Comparison of ENCODE assay signal across 21 cellular contexts in genomic region chr16:4648917-4649316, GRCh38. TPM values are rescaled to one million over a fixed set of nuclear protein-coding genes. Genes with fewer than 3 reads are reported as not detected.
DNase-seq lines count a peak whose midpoint lies in the region; ATAC-seq, FAIRE-seq and TF ChIP-seq lines count a peak whose summit lies in the region.
"Had no signal": no experiment of that assay in that cellular context is flagged by ENCODE, and none has a peak within 500 bp of the region (broad histone marks: within the 10 kb centered on the region; RNA-seq: fewer than 3 reads in every experiment).

No MANE protein-coding gene starts in this region.

- peaks cover 15 to 50% of the 10 kb centered on the region in 2 experiments for H3K79me1 ChIP-seq in IMR-90 (ENCODE audit: low read depth in 1 of 2, low read length in 2 of 2)

- H2BK5ac ChIP-seq in IMR-90 (ENCODE audit: low read depth, low read length, poor library complexity, severe bottlenecking), result no peak overlapping the region

- dilution Hi-C loops in IMR-90 (cut with HindIII; ENCODE audit: low sequenced_read_pairs, unreplicated experiment), result no loop called here

- H2BK15ac ChIP-seq in IMR-90 (ENCODE audit: low read depth, low read length), result no peak overlapping the region

- no peaks in the 10 kb centered on the region for H3K9me1 ChIP-seq in IMR-90 (ENCODE audit: insufficient read depth, low read length)

- H3K9me3 Mint-ChIP-seq in activated CD8-positive, alpha-beta memory T cell treated with anti-CD3 and anti-CD28 coated beads, Interleukin-2, amount 10 ng/mL, durations not matched to agents 7 days and 5 days (ENCODE audit: low read depth), result no peaks in the 10 kb centered on the region
- H3K9me3 Mint-ChIP-seq in activated naive CD8-positive, alpha-beta T cell treated with anti-CD3 and anti-CD28 coated beads for 36 hours, result no peaks in the 10 kb centered on the region

- TF ChIP-seq RAD21 in IMR-90 (IDR thresholded peaks at IDR 0.05; ENCODE audit: low read length), result no peak

- peak; percentile 26 for ATAC-seq in activated CD8-positive, alpha-beta memory T cell treated with anti-CD3 and anti-CD28 coated beads, Interleukin-2, amount 10 ng/mL, durations not matched to agents 7 days and 5 days
- ATAC-seq in IMR-90 (ENCODE audit: low read depth), result no peak
- ATAC-seq: foreskin keratinocyte had no signal

- no peak overlapping the region for H2AK5ac ChIP-seq in IMR-90 (ENCODE audit: low read depth, low read length)

- H4K5ac ChIP-seq in IMR-90 (ENCODE audit: low read depth, low read length), result no peak overlapping the region

- H2AFZ ChIP-seq in IMR-90 (replicated peaks; ENCODE audit: low read length, poor library complexity) (peak overlapping the region; percentile 51), osteoblast (ENCODE audit: low read length) (no peak overlapping the region)

- no peak overlapping the region for H4K8ac ChIP-seq in IMR-90 (ENCODE audit: low read depth in 2 of 2, low read length in 2 of 2)

- H3K79me2 ChIP-seq in osteoblast (ENCODE audit: insufficient read depth, low read length), result peaks cover 64% of the 10 kb centered on the region

- H4K91ac ChIP-seq in IMR-90 (ENCODE audit: insufficient read depth, low read depth, low read length), result no peak overlapping the region

- no peak overlapping the region for H3K18ac ChIP-seq in IMR-90 (ENCODE audit: low read depth, low read length)

- H3K9ac ChIP-seq in IMR-90 (ENCODE audit: low read depth, low read length), result no peak overlapping the region
- H3K9ac ChIP-seq: BLaER1 had no signal

- H3K14ac ChIP-seq in IMR-90 (replicated peaks; ENCODE audit: low read depth, low read length), result no peak overlapping the region

- no peak overlapping the region for H3K23ac ChIP-seq in IMR-90 (ENCODE audit: low read depth, low read length)

- no peak for TF ChIP-seq POLR2A in IMR-90 (IDR thresholded peaks at IDR 0.05; ENCODE audit: low read depth, low read length)

- intact Hi-C loops in IMR-90 (cut with micrococcal nuclease), result no loop called here

- DNase-seq in activated CD8-positive, alpha-beta memory T cell treated with anti-CD3 and anti-CD28 coated beads, Interleukin-2, amount 10 ng/mL, durations not matched to agents 7 days and 5 days, result peak; percentile 56
- DNase-seq in activated CD8-positive, alpha-beta memory T cell treated with anti-CD3 and anti-CD28 coated beads for 24 hours, result no peak
- DNase-seq in IMR-90 (no peak), osteoblast (ENCODE audit: insufficient read length, low spot score, missing footprints) (peak; percentile 78), small intestine (no peak), GF-D8 (lab: John Stamatoyannopoulos, UW) (no peak)
- no peak for DNase-seq in activated naive CD8-positive, alpha-beta T cell treated with anti-CD3 and anti-CD28 coated beads for 36 hours
- no peak for DNase-seq in NK-92 treated with Interleukin-12 subunit alpha and Interleukin-12 subunit beta, amount 100 ng/mL, for 24 hours (lab: John Stamatoyannopoulos, UW)
- DNase-seq: DMS 273 treated with DMSO at 0.1 percent for 48 hours; foreskin keratinocyte; kidney; mammary epithelial cell; NCI-H1092; NCI-H2029 treated with DMSO at 0.1 percent for 48 hours; RPMI8226; stimulated activated CD4-positive, alpha-beta T cell treated with anti-CD3 and anti-CD28 coated beads, Interleukin-4, amount 100 ng/mL, for 1 hour had no signal

- H3K4ac ChIP-seq in IMR-90 (ENCODE audit: low read depth, low read length), result no peak overlapping the region

- H3K9me3 ChIP-seq in IMR-90 (ENCODE audit: control insufficient read depth, insufficient read depth, low read length) (no peaks in the 10 kb centered on the region), osteoblast (ENCODE audit: low read depth, low read length) (no peaks in the 10 kb centered on the region), small intestine (ENCODE audit: control insufficient read depth, low read depth) (no peaks in the 10 kb centered on the region)
- H3K9me3 ChIP-seq: BLaER1 had no signal

- no peak overlapping the region for H2BK120ac ChIP-seq in IMR-90 (ENCODE audit: low read depth, low read length)

- no peak for FAIRE-seq in small intestine (lab: Jason Lieb, UNC)
- FAIRE-seq: GM12892, kidney, urothelium cell line had no signal

- H2BK20ac ChIP-seq in IMR-90 (ENCODE audit: low read depth, low read length), result no peak overlapping the region

- peaks cover 36% of the 10 kb centered on the region for H3K36me3 ChIP-seq in IMR-90 (ENCODE audit: control insufficient read depth, insufficient read depth, low read length)
- peaks cover 31% of the 10 kb centered on the region for H3K36me3 ChIP-seq in osteoblast (ENCODE audit: insufficient read depth, low read length)
- peaks cover 0 to 15% of the 10 kb centered on the region in 2 donors for H3K36me3 ChIP-seq in small intestine (ENCODE audit: control insufficient read depth in 2 of 2, insufficient read depth in 2 of 2, low read length in 2 of 2)

- TF ChIP-seq CTCF in IMR-90 (conservative IDR thresholded peaks at IDR 0.05; ENCODE audit: low read depth, low read length) (no peak), osteoblast (IDR thresholded peaks at IDR 0.05; ENCODE audit: extremely low read depth, low read depth, low read length) (no peak)

- BruUV-seq in IMR-90 (replicated peaks; lab: Mats Ljungman, UMichigan), result no TSS peak

- peaks cover 4% of the 10 kb centered on the region for H3K27me3 Mint-ChIP-seq in activated CD8-positive, alpha-beta memory T cell treated with anti-CD3 and anti-CD28 coated beads, Interleukin-2, amount 10 ng/mL, durations not matched to agents 7 days and 5 days
- H3K27me3 Mint-ChIP-seq in activated naive CD8-positive, alpha-beta T cell treated with anti-CD3 and anti-CD28 coated beads for 36 hours, result no peaks in the 10 kb centered on the region

- H3K4me3 ChIP-seq in IMR-90 (ENCODE audit: insufficient read depth, low read depth, low read length) (no peak overlapping the region), osteoblast (ENCODE audit: insufficient read depth, low read length) (no peak overlapping the region), small intestine (ENCODE audit: low read depth in 1 of 2, low read length in 2 of 2) (no peak overlapping the region)
- H3K4me3 ChIP-seq: BLaER1, skin epidermis had no signal

- H3K27ac ChIP-seq in IMR-90 (ENCODE audit: insufficient read depth, low read length) (no peak overlapping the region), osteoblast (ENCODE audit: low read depth, low read length) (no peak overlapping the region), small intestine (ENCODE audit: low read depth in 1 of 2, low read length in 1 of 2) (no peak overlapping the region)
- H3K27ac ChIP-seq: BLaER1, foreskin keratinocyte, HL-60, skin epidermis had no signal

- no peak overlapping the region for H2AK9ac ChIP-seq in IMR-90 (replicated peaks; ENCODE audit: low read depth, low read length, poor library complexity)

- in situ Hi-C loops in IMR-90 (cut with MboI; ENCODE audit: low sequenced_read_pairs), result no loop called here

- H3K27me3 ChIP-seq in IMR-90 (ENCODE audit: control insufficient read depth, insufficient read depth, low read length) (no peaks in the 10 kb centered on the region), osteoblast (ENCODE audit: insufficient read depth, low read length) (no peaks in the 10 kb centered on the region), small intestine (ENCODE audit: control insufficient read depth in 2 of 2, insufficient read depth in 2 of 2, low read length in 2 of 2) (no peaks in the 10 kb centered on the region)
- H3K27me3 ChIP-seq: foreskin keratinocyte had no signal

- H3K4me2 ChIP-seq in IMR-90 (ENCODE audit: low read depth, low read length) (no peak overlapping the region), osteoblast (ENCODE audit: insufficient read depth, low read length) (no peak overlapping the region)
- H3K4me2 ChIP-seq: BLaER1 had no signal

- no peak overlapping the region for H3K56ac ChIP-seq in IMR-90 (ENCODE audit: extremely low read depth, insufficient read depth, low read length)

- CTCF ChIA-PET in activated CD8-positive, alpha-beta memory T cell treated with anti-CD3 and anti-CD28 coated beads, Interleukin-2, amount 10 ng/mL, durations not matched to agents 7 days and 5 days (lab: Charles Lee), result interaction anchor here (1.9 kb wide), 2 partner anchors 12 to 21 kb away, joined by 6 to 10 read pairs; no protein-coding TSS in a partner anchor
- CTCF ChIA-PET in IMR-90 (lab: Yijun Ruan, JAX), result no interaction called here

- H3K4me1 ChIP-seq in IMR-90 (ENCODE audit: control insufficient read depth, insufficient read depth, low read length) (no peaks in the 10 kb centered on the region), osteoblast (ENCODE audit: insufficient read depth, low read length) (peaks cover 6% of the 10 kb centered on the region), small intestine (ENCODE audit: control insufficient read depth in 2 of 2, insufficient read depth in 1 of 2, low read depth in 1 of 2, low read length in 1 of 2) (peaks cover 0 to 2% of the 10 kb centered on the region in 2 donors)
- H3K4me1 ChIP-seq: foreskin keratinocyte had no signal

- H3K36me3 Mint-ChIP-seq in activated CD8-positive, alpha-beta memory T cell treated with anti-CD3 and anti-CD28 coated beads, Interleukin-2, amount 10 ng/mL, durations not matched to agents 7 days and 5 days, result peaks cover 17% of the 10 kb centered on the region
- H3K36me3 Mint-ChIP-seq in activated naive CD8-positive, alpha-beta T cell treated with anti-CD3 and anti-CD28 coated beads for 36 hours, result peaks cover 21% of the 10 kb centered on the region

- POLR2A ChIA-PET in IMR-90 (lab: Charles Lee; ENCODE audit: unreplicated experiment), result no interaction called here

- H4K20me1 ChIP-seq in IMR-90 (ENCODE audit: insufficient read depth, low read length) (peaks cover 52% of the 10 kb centered on the region), osteoblast (ENCODE audit: insufficient read depth, low read length) (peaks cover 60% of the 10 kb centered on the region)

- WGBS in IMR-90 (ENCODE audit: extremely low coverage in 2 of 2, insufficient read length in 1 of 2), 2 experiments, result 84% methylated on average over 5 of the region's 13 CpGs; no CpG with 5 or more reads in 1 of the 2 experiments
- 89 to 94% (median 94%) methylated on average over 13 of the region's 13 CpGs for whole genome bisulfite sequencing in small intestine, 3 donors

- peak overlapping the region; percentile 84 for H3K27ac Mint-ChIP-seq in activated CD8-positive, alpha-beta memory T cell treated with anti-CD3 and anti-CD28 coated beads, Interleukin-2, amount 10 ng/mL, durations not matched to agents 7 days and 5 days
- H3K27ac Mint-ChIP-seq in activated naive CD8-positive, alpha-beta T cell treated with anti-CD3 and anti-CD28 coated beads for 36 hours, result peak overlapping the region; percentile 75

- peaks cover 15% of the 10 kb centered on the region for H3K4me1 Mint-ChIP-seq in activated CD8-positive, alpha-beta memory T cell treated with anti-CD3 and anti-CD28 coated beads, Interleukin-2, amount 10 ng/mL, durations not matched to agents 7 days and 5 days
- peaks cover 25% of the 10 kb centered on the region for H3K4me1 Mint-ChIP-seq in activated naive CD8-positive, alpha-beta T cell treated with anti-CD3 and anti-CD28 coated beads for 36 hours

- H3K4me3 Mint-ChIP-seq in activated CD8-positive, alpha-beta memory T cell treated with anti-CD3 and anti-CD28 coated beads, Interleukin-2, amount 10 ng/mL, durations not matched to agents 7 days and 5 days, result peak overlapping the region; percentile 39
- no peak overlapping the region for H3K4me3 Mint-ChIP-seq in activated naive CD8-positive, alpha-beta T cell treated with anti-CD3 and anti-CD28 coated beads for 36 hours

RNA-seq across cellular contexts. Expression of gene MGRN1, which starts 24.3 kb away (rescaled TPM):
- 10 to 100 TPM; 76.9 to 92.1 TPM for total RNA-seq in activated CD8-positive, alpha-beta memory T cell treated with anti-CD3 and anti-CD28 coated beads, Interleukin-2, amount 10 ng/mL, durations not matched to agents 7 days and 5 days
- total RNA-seq in IMR-90 (2012; rRNA removed) (11.7 and 13.9 TPM in 2 replicates), osteoblast (41.5 and 46.7 TPM in 2 replicates)
- polyA plus RNA-seq in IMR-90 (2012; rRNA removed) (26.7 and 32.7 TPM in 2 replicates), small intestine (10 to 100 TPM; 21.1 to 25.6 (median 25.5) TPM)
- polyA plus RNA-seq in IMR-90 (2012; cell fraction: cytosol; rRNA removed), result 29.0 and 31.5 TPM in 2 replicates
- 31.0 and 54.6 TPM in 2 replicates for polyA plus RNA-seq in IMR-90 (2012; cell fraction: nucleus; rRNA removed; ENCODE audit: low replicate concordance)
- total RNA-seq in activated naive CD8-positive, alpha-beta T cell treated with anti-CD3 and anti-CD28 coated beads for 36 hours, result 10 to 100 TPM; 63.7 to 64.3 TPM

RNA-seq across cellular contexts. Expression of gene UBALD1, which starts 34.2 kb away (rescaled TPM):
- total RNA-seq in activated CD8-positive, alpha-beta memory T cell treated with anti-CD3 and anti-CD28 coated beads, Interleukin-2, amount 10 ng/mL, durations not matched to agents 7 days and 5 days, result 10 to 100 TPM; 20.2 to 27.7 TPM
- 1.3 and 1.9 TPM in 2 replicates for total RNA-seq in IMR-90 (2012; rRNA removed)
- 14.5 and 20.5 TPM in 2 replicates for polyA plus RNA-seq in IMR-90 (2012; rRNA removed)
- polyA plus RNA-seq in IMR-90 (2012; cell fraction: cytosol; rRNA removed), result 12.3 and 29.5 TPM in 2 replicates
- polyA plus RNA-seq in IMR-90 (2012; cell fraction: nucleus; rRNA removed; ENCODE audit: low replicate concordance), result 53.3 and 131 TPM in 2 replicates
- total RNA-seq in activated naive CD8-positive, alpha-beta T cell treated with anti-CD3 and anti-CD28 coated beads for 36 hours, result 10 to 100 TPM; 21.3 to 25.4 TPM
- total RNA-seq in osteoblast, result 6.2 and 9.4 TPM in 2 replicates
- polyA plus RNA-seq in small intestine, result 10 to 100 TPM; 21.7 to 27.8 (median 25.3) TPM

RNA-seq across cellular contexts. Expression of gene NUDT16L1, which starts 44.4 kb away (rescaled TPM):
- total RNA-seq in activated CD8-positive, alpha-beta memory T cell treated with anti-CD3 and anti-CD28 coated beads, Interleukin-2, amount 10 ng/mL, durations not matched to agents 7 days and 5 days, result 10 to 100 TPM; 31.6 to 35.6 TPM
- 22.9 and 28.3 TPM in 2 replicates for total RNA-seq in IMR-90 (2012; rRNA removed)
- 44.3 and 63.8 TPM in 2 replicates for polyA plus RNA-seq in IMR-90 (2012; rRNA removed)
- polyA plus RNA-seq in IMR-90 (2012; cell fraction: cytosol; rRNA removed), result 55.5 and 62.4 TPM in 2 replicates
- 25.7 and 61.5 TPM in 2 replicates for polyA plus RNA-seq in IMR-90 (2012; cell fraction: nucleus; rRNA removed; ENCODE audit: low replicate concordance)
- 10 to 100 TPM; 26.5 to 29.1 TPM for total RNA-seq in activated naive CD8-positive, alpha-beta T cell treated with anti-CD3 and anti-CD28 coated beads for 36 hours
- 15.0 and 18.1 TPM in 2 replicates for total RNA-seq in osteoblast
- polyA plus RNA-seq in small intestine, result 10 to 100 TPM; 44.5 to 73.1 (median 61.6) TPM

Comparison
In these comparisons a context has a peak if more than half of its experiments do, and no peak if none do; other contexts are left out.
1. DNase-seq: peak in activated CD8-positive, alpha-beta memory T cell treated with anti-CD3 and anti-CD28 coated beads, Interleukin-2, amount 10 ng/mL, durations not matched to agents 7 days and 5 days (single experiment) and osteoblast (single experiment); none in activated CD8-positive, alpha-beta memory T cell treated with anti-CD3 and anti-CD28 coated beads for 24 hours (single experiment), IMR-90 (single experiment), activated naive CD8-positive, alpha-beta T cell treated with anti-CD3 and anti-CD28 coated beads for 36 hours (single experiment), small intestine (single experiment), GF-D8 (single experiment) and NK-92 treated with Interleukin-12 subunit alpha and Interleukin-12 subunit beta, amount 100 ng/mL, for 24 hours (single experiment).